Comparison of ENCODE assay signal across 14 cellular contexts in genomic region chr2:211766689-211767088, GRCh38.
DNase-seq lines count a peak whose midpoint lies in the region; TF ChIP-seq lines count a peak whose summit lies in the region.
"Had no signal": no experiment of that assay in that cellular context is flagged by ENCODE, and none has a peak within 500 bp of the region (broad histone marks: within the 10 kb centered on the region; RNA-seq: fewer than 3 reads in every experiment).

No MANE protein-coding gene starts in this region.

- H3K27me3 Mint-ChIP-seq in nephron (ENCODE audit: low read depth), result no peaks in the 10 kb centered on the region
- peaks cover 0 to 3% of the 10 kb centered on the region in 2 donors for H3K27me3 Mint-ChIP-seq in CD4-positive, alpha-beta memory T cell

- no peaks in the 10 kb centered on the region for H3K27me3 ChIP-seq in effector memory CD4-positive, alpha-beta T cell (replicated peaks; ENCODE audit: control insufficient read depth, insufficient read depth, low read length, poor library complexity, severe bottlenecking)
- no peaks in the 10 kb centered on the region for H3K27me3 ChIP-seq in CD4-positive, alpha-beta memory T cell (ENCODE audit: insufficient read depth, low read length)
- H3K27me3 ChIP-seq: heart left ventricle had no signal

- TF ChIP-seq CTCF in epithelial cell of esophagus (IDR thresholded peaks at IDR 0.05; ENCODE audit: insufficient read depth, low read depth, low read length, missing control alignments), result no peak
- TF ChIP-seq CTCF in nephron (IDR thresholded peaks at IDR 0.05; ENCODE audit: unreplicated experiment in 3 of 3), result no peak

- peak overlapping the region; percentile 39 for H3K4me3 ChIP-seq in epithelial cell of esophagus (ENCODE audit: low read length)
- H3K4me3 ChIP-seq in effector memory CD4-positive, alpha-beta T cell (ENCODE audit: insufficient read depth, low read depth, low read length, poor library complexity, severe bottlenecking), result no peak overlapping the region
- no peak overlapping the region for H3K4me3 ChIP-seq in CD4-positive, alpha-beta memory T cell (ENCODE audit: low read length in 2 of 2)
- H3K4me3 ChIP-seq: heart left ventricle had no signal

- peak overlapping the region in 2 of 3 experiments; percentile 46 to 62 for H3K27ac Mint-ChIP-seq in nephron
- H3K27ac Mint-ChIP-seq in CD4-positive, alpha-beta memory T cell, result no peak overlapping the region
- H3K27ac Mint-ChIP-seq: T-helper 1 cell treated with Interleukin-12 subunit alpha and Interleukin-12 subunit beta and Interleukin-4 antibody, amounts not matched to agents 30 μg/mL and 1 μg/mL, for 36 hours had no signal

- H3K27ac ChIP-seq in effector memory CD4-positive, alpha-beta T cell (ENCODE audit: insufficient read depth, low read length, poor library complexity, severe bottlenecking), result no peak overlapping the region
- no peak overlapping the region for H3K27ac ChIP-seq in CD4-positive, alpha-beta memory T cell (ENCODE audit: low read depth, low read length)
- H3K27ac ChIP-seq: heart left ventricle had no signal

- H3K36me3 Mint-ChIP-seq in nephron (ENCODE audit: low read depth), result peaks cover 18% of the 10 kb centered on the region
- H3K36me3 Mint-ChIP-seq in CD4-positive, alpha-beta memory T cell, result no peaks in the 10 kb centered on the region

- no peaks in the 10 kb centered on the region for H3K4me1 ChIP-seq in effector memory CD4-positive, alpha-beta T cell (ENCODE audit: control insufficient read depth, insufficient read depth, low read length, poor library complexity, severe bottlenecking)
- H3K4me1 ChIP-seq in CD4-positive, alpha-beta memory T cell (ENCODE audit: insufficient read depth, low read length), result no peaks in the 10 kb centered on the region
- H3K4me1 ChIP-seq: heart left ventricle had no signal

- H3K4me3 Mint-ChIP-seq in nephron, result no peak overlapping the region
- no peak overlapping the region for H3K4me3 Mint-ChIP-seq in CD4-positive, alpha-beta memory T cell
- H3K4me3 Mint-ChIP-seq: T-helper 1 cell treated with Interleukin-12 subunit alpha and Interleukin-12 subunit beta and Interleukin-4 antibody, amounts not matched to agents 30 μg/mL and 1 μg/mL, for 36 hours had no signal

- intact Hi-C loops in CD4-positive, alpha-beta memory T cell (cut with micrococcal nuclease), result no loop called here

- no peaks in the 10 kb centered on the region for H3K9me3 ChIP-seq in effector memory CD4-positive, alpha-beta T cell (ENCODE audit: control insufficient read depth, low read length)
- H3K9me3 ChIP-seq in CD4-positive, alpha-beta memory T cell (ENCODE audit: control insufficient read depth in 1 of 2, low read length in 2 of 2), result no peaks in the 10 kb centered on the region

- POLR2A ChIA-PET in CD4-positive, alpha-beta memory T cell (lab: Charles Lee; ENCODE audit: partially characterized antibody), result no interaction called here

- no peaks in the 10 kb centered on the region for H3K36me3 ChIP-seq in effector memory CD4-positive, alpha-beta T cell (ENCODE audit: control insufficient read depth, insufficient read depth, low read length)
- no peaks in the 10 kb centered on the region for H3K36me3 ChIP-seq in CD4-positive, alpha-beta memory T cell (ENCODE audit: insufficient read depth, low read length)
- H3K36me3 ChIP-seq: heart left ventricle had no signal

- peak; percentile 92 for DNase-seq in DMS53 (lab: John Stamatoyannopoulos, UW)
- DNase-seq in NCI-H345 (lab: John Stamatoyannopoulos, UW), result peak; percentile 41
- DNase-seq in epithelial cell of esophagus (ENCODE audit: low read depth), result peak; percentile 90
- DNase-seq in NOMO-1 treated with DMSO at 0.1 percent for 48 hours (lab: John Stamatoyannopoulos, UW; ENCODE audit: unreplicated experiment), result no peak
- no peak for DNase-seq in effector memory CD4-positive, alpha-beta T cell
- DNase-seq in inferior parietal cortex (ENCODE audit: extremely low spot score), result no peak
- no peak for DNase-seq in CD4-positive, alpha-beta memory T cell
- DNase-seq: EL, heart left ventricle, mesenchymal stem cell, OCI-M1, trophoblast cell had no signal

- CTCF ChIA-PET in CD4-positive, alpha-beta memory T cell (lab: Charles Lee; ENCODE audit: partially characterized antibody), result no interaction called here

- H3K4me1 Mint-ChIP-seq in nephron, result peaks cover 16% of the 10 kb centered on the region
- H3K4me1 Mint-ChIP-seq in CD4-positive, alpha-beta memory T cell, result no peaks in the 10 kb centered on the region

- H3K9me3 Mint-ChIP-seq in nephron, result peaks cover 2% of the 10 kb centered on the region
- peaks cover 0 to 11% (median 5%) of the 10 kb centered on the region in 8 donors for H3K9me3 Mint-ChIP-seq in CD4-positive, alpha-beta memory T cell
- H3K9me3 Mint-ChIP-seq: T-helper 1 cell treated with Interleukin-12 subunit alpha and Interleukin-12 subunit beta and Interleukin-4 antibody, amounts not matched to agents 30 μg/mL and 1 μg/mL, for 36 hours had no signal

Comparison
In these comparisons a context has a peak if more than half of its experiments do, and no peak if none do; other contexts are left out.
1. DNase-seq: peak in DMS53 (single experiment), NCI-H345 (single experiment) and epithelial cell of esophagus (single experiment); none in NOMO-1 treated with DMSO at 0.1 percent for 48 hours (single experiment), effector memory CD4-positive, alpha-beta T cell (0 of 3), inferior parietal cortex (single experiment) and CD4-positive, alpha-beta memory T cell (0 of 5).
2. H3K27ac Mint-ChIP-seq: peak in nephron (2 of 3); none in CD4-positive, alpha-beta memory T cell (0 of 7).